Comparison of ENCODE assay signal across 8 cellular contexts in genomic region chr9:137128158-137129088, GRCh38. TPM values are rescaled to one million over a fixed set of nuclear protein-coding genes. Genes with fewer than 3 reads are reported as not detected.
DNase-seq lines count a peak whose midpoint lies in the region; ATAC-seq, FAIRE-seq and TF ChIP-seq lines count a peak whose summit lies in the region.

No MANE protein-coding gene starts in this region.

- peak overlapping the region; percentile 79 to 96 for H3K27ac Mint-ChIP-seq in natural killer cell

- no peak for TF ChIP-seq CTCF in bronchial epithelial cell (IDR thresholded peaks at IDR 0.05; ENCODE audit: insufficient read depth, low read length, severe bottlenecking)
- no peak for TF ChIP-seq CTCF in natural killer cell (IDR thresholded peaks at IDR 0.05)

- ATAC-seq in natural killer cell: no peak

- TF ChIP-seq POLR2A in GM12892 (IDR thresholded peaks at IDR 0.05; ENCODE audit: low read depth, low read length): no peak

- no peaks in the 10 kb centered on the region for H3K36me3 Mint-ChIP-seq in natural killer cell

- H3K4me3 ChIP-seq in MG63: peak overlapping the region; percentile 77
- peak overlapping the region; percentile 83 for H3K4me3 ChIP-seq in bronchial epithelial cell (ENCODE audit: low read depth, low read length)

- in situ Hi-C loops in ACHN (cut with HindIII; ENCODE audit: low pct_ligation_motif_present, low pct_unique_long_range_greater_than_20kb, low sequenced_read_pairs): no loop called here

- intact Hi-C loops in natural killer cell (cut with micrococcal nuclease): loop anchor here (5.0 kb wide), 1 partner anchor 94 kb away; the partner anchor contains the start of gene RNF208
- intact Hi-C loops in head of caudate nucleus (cut with DNase I): loop anchor here (10.0 kb wide), 1 partner anchor 56 kb away; the partner anchor contains the start of genes ANAPC2 and SSNA1

- no peaks in the 10 kb centered on the region; the same call in 1 of the 2 replicates for H3K36me3 ChIP-seq in MG63
- H3K36me3 ChIP-seq in bronchial epithelial cell (ENCODE audit: control insufficient read depth, insufficient read depth, low read length): no peaks in the 10 kb centered on the region

- no peaks in the 10 kb centered on the region for H3K9me3 Mint-ChIP-seq in natural killer cell

- H3K27me3 Mint-ChIP-seq in natural killer cell (ENCODE audit: low read depth in 2 of 2): peaks cover 6 to 7% of the 10 kb centered on the region in 2 donors

- peaks cover 22 to 24% of the 10 kb centered on the region in 2 donors for H3K4me1 Mint-ChIP-seq in natural killer cell

- H3K27me3 ChIP-seq in MG63: no peaks in the 10 kb centered on the region
- no peaks in the 10 kb centered on the region for H3K27me3 ChIP-seq in bronchial epithelial cell (ENCODE audit: control insufficient read depth, insufficient read depth, low read length)

- peak; percentile 16 for DNase-seq in GM12892 (ENCODE audit: insufficient read length)
- no peak for DNase-seq in MG63
- DNase-seq in bronchial epithelial cell (ENCODE audit: low read depth): no peak
- DNase-seq in natural killer cell: no peak
- no peak for DNase-seq in OCI-M2 (lab: John Stamatoyannopoulos, UW; ENCODE audit: unreplicated experiment)
- no peak for DNase-seq in DMS79 treated with DMSO at 0.1 percent for 48 hours (lab: John Stamatoyannopoulos, UW)
- DNase-seq in head of caudate nucleus: no peak
- no peak for DNase-seq in ACHN

- FAIRE-seq in GM12892 (lab: Jason Lieb, UNC) (peak; percentile 33), bronchial epithelial cell (lab: Jason Lieb, UNC) (no peak)

- H3K4me3 Mint-ChIP-seq in natural killer cell: peak overlapping the region; percentile 88

- H3K9me3 ChIP-seq in MG63: no peaks in the 10 kb centered on the region

RNA-seq across cellular contexts. Expression of gene GRIN1, which starts 10.5 kb away (rescaled TPM):
- 0.17 TPM for polyA plus RNA-seq in GM12892 (2012; ENCODE audit: missing spikeins)
- total RNA-seq in MG63 (2014; rRNA removed; shearing (Covaris generic); ENCODE audit: low replicate concordance): not detected in 2 replicates
- 0.26 and 0.53 TPM in 2 replicates for total RNA-seq in bronchial epithelial cell
- total RNA-seq in natural killer cell: not detected

RNA-seq across cellular contexts. Expression of gene DPP7, which starts 13.9 kb away (rescaled TPM):
- polyA plus RNA-seq in GM12892 (2012; ENCODE audit: missing spikeins): 114 TPM
- total RNA-seq in MG63 (2014; rRNA removed; shearing (Covaris generic); ENCODE audit: low replicate concordance): 53.6 and 57.8 TPM in 2 replicates
- total RNA-seq in bronchial epithelial cell (45.1 and 66.6 TPM in 2 replicates), natural killer cell (100 to 1,000 TPM; 233 to 264 (median 251) TPM)

RNA-seq across cellular contexts. Expression of gene LRRC26, which starts 41.4 kb away (rescaled TPM):
- polyA plus RNA-seq in GM12892 (2012; ENCODE audit: missing spikeins): not detected
- not detected in 2 replicates for total RNA-seq in MG63 (2014; rRNA removed; shearing (Covaris generic); ENCODE audit: low replicate concordance)
- total RNA-seq in bronchial epithelial cell: 0.26 and 2.0 TPM in 2 replicates
- not detected for total RNA-seq in natural killer cell

RNA-seq across cellular contexts. Expression of gene MAN1B1, which starts 41.6 kb away (rescaled TPM):
- polyA plus RNA-seq in GM12892 (2012; ENCODE audit: missing spikeins): 23.2 TPM
- 77.1 and 83.1 TPM in 2 replicates for total RNA-seq in MG63 (2014; rRNA removed; shearing (Covaris generic); ENCODE audit: low replicate concordance)
- 58.2 and 65.3 TPM in 2 replicates for total RNA-seq in bronchial epithelial cell
- total RNA-seq in natural killer cell: 10 to 100 TPM; 75.1 to 99.4 (median 80.4) TPM

RNA-seq across cellular contexts. Expression of gene TMEM210, which starts 43.4 kb away (rescaled TPM):
- polyA plus RNA-seq in GM12892 (2012; ENCODE audit: missing spikeins): not detected
- total RNA-seq in MG63 (2014; rRNA removed; shearing (Covaris generic); ENCODE audit: low replicate concordance): not detected in 2 replicates
- total RNA-seq in bronchial epithelial cell: not detected in 2 replicates
- total RNA-seq in natural killer cell: not detected
